In genomic region chr22:28977050-28977449, GRCh38 we compare ENCODE assay signal across 10 cellular contexts.
DNase-seq lines count a peak whose midpoint lies in the region; ATAC-seq and TF ChIP-seq lines count a peak whose summit lies in the region.
"Had no signal": no experiment of that assay in that cellular context is flagged by ENCODE, and none has a peak within 500 bp of the region (broad histone marks: within the 10 kb centered on the region; RNA-seq: fewer than 3 reads in every experiment).

No MANE protein-coding gene starts in this region.

- H3K4me3 ChIP-seq in ascending aorta (peak overlapping the region; percentile 41 to 56), cardiac muscle cell (no peak overlapping the region)

- no peaks in the 10 kb centered on the region for H3K9me3 Mint-ChIP-seq in osteocyte (ENCODE audit: unreplicated experiment)
- peaks cover 0 to 1% (median 0%) of the 10 kb centered on the region in 7 donors for H3K9me3 Mint-ChIP-seq in CD14-positive monocyte
- no peaks in the 10 kb centered on the region for H3K9me3 Mint-ChIP-seq in activated T-helper 17 cell treated with anti-CD3 and anti-CD28 coated beads, Interleukin-2, amount 50 U/mL, for 72 hours
- H3K9me3 Mint-ChIP-seq: memory B cell had no signal

- no peak for ATAC-seq in activated T-helper 17 cell treated with anti-CD3 and anti-CD28 coated beads, Interleukin-2, amount 50 U/mL, for 72 hours (replicated peaks)
- ATAC-seq in GM19397 (IDR thresholded peaks at IDR 0.05; ENCODE audit: unreplicated experiment), result no peak

- peaks cover 6 to 20% of the 10 kb centered on the region in 2 donors for H3K4me1 ChIP-seq in ascending aorta
- peaks cover 45% of the 10 kb centered on the region for H3K4me1 ChIP-seq in cardiac muscle cell (ENCODE audit: low read depth)

- no peaks in the 10 kb centered on the region for H3K27me3 ChIP-seq in ascending aorta
- H3K27me3 ChIP-seq in cardiac muscle cell, result no peaks in the 10 kb centered on the region

- no peaks in the 10 kb centered on the region for H3K9me3 ChIP-seq in ascending aorta
- H3K9me3 ChIP-seq in cardiac muscle cell (ENCODE audit: low read depth), result no peaks in the 10 kb centered on the region

- H3K36me3 ChIP-seq in ascending aorta (no peaks in the 10 kb centered on the region), cardiac muscle cell (no peaks in the 10 kb centered on the region)

- no peaks in the 10 kb centered on the region for H3K27me3 Mint-ChIP-seq in osteocyte (ENCODE audit: unreplicated experiment)
- H3K27me3 Mint-ChIP-seq in CD14-positive monocyte (ENCODE audit: low read depth in 3 of 3), result peaks cover 11 to 26% (median 14%) of the 10 kb centered on the region in 3 donors
- peaks cover 27% of the 10 kb centered on the region for H3K27me3 Mint-ChIP-seq in activated T-helper 17 cell treated with anti-CD3 and anti-CD28 coated beads, Interleukin-2, amount 50 U/mL, for 72 hours

- peak overlapping the region; percentile 65 for H3K27ac Mint-ChIP-seq in osteocyte (ENCODE audit: unreplicated experiment)
- H3K27ac Mint-ChIP-seq in CD14-positive monocyte, result no peak overlapping the region
- H3K27ac Mint-ChIP-seq in activated T-helper 17 cell treated with anti-CD3 and anti-CD28 coated beads, Interleukin-2, amount 50 U/mL, for 72 hours, result no peak overlapping the region
- H3K27ac Mint-ChIP-seq: memory B cell had no signal

- H3K36me3 Mint-ChIP-seq in osteocyte (ENCODE audit: unreplicated experiment), result no peaks in the 10 kb centered on the region
- H3K36me3 Mint-ChIP-seq in CD14-positive monocyte, result no peaks in the 10 kb centered on the region
- no peaks in the 10 kb centered on the region for H3K36me3 Mint-ChIP-seq in activated T-helper 17 cell treated with anti-CD3 and anti-CD28 coated beads, Interleukin-2, amount 50 U/mL, for 72 hours (ENCODE audit: low read depth)
- H3K36me3 Mint-ChIP-seq: memory B cell had no signal

- DNase-seq in ELF-1 (ENCODE audit: low read depth, low spot score) (peak; percentile 26), ascending aorta (ENCODE audit: low spot score in 2 of 2) (no peak), cardiac muscle cell (ENCODE audit: low read depth in 1 of 2, low spot score in 1 of 2) (peak in 1 of 2 donors; percentile 21), osteocyte (ENCODE audit: extremely low spot score, unreplicated experiment) (no peak), CD14-positive monocyte (ENCODE audit: low spot score) (no peak), SHP77 (lab: John Stamatoyannopoulos, UW) (no peak)
- DNase-seq: KG1 had no signal

- intact Hi-C loops in ascending aorta (cut with DNase I) (loop anchor here (2.0 to 5.0 kb wide), 2 partner anchors 54 to 95 kb away; partner anchors contain the start of gene ZNRF3), CD14-positive monocyte (cut with micrococcal nuclease) (no loop called here)

- H3K27ac ChIP-seq in ascending aorta (peak overlapping the region; percentile 53 to 66), cardiac muscle cell (peak overlapping the region; percentile 87)

- H3K4me1 Mint-ChIP-seq in osteocyte (ENCODE audit: unreplicated experiment), result peaks cover 37% of the 10 kb centered on the region
- H3K4me1 Mint-ChIP-seq in CD14-positive monocyte, result no peaks in the 10 kb centered on the region
- no peaks in the 10 kb centered on the region for H3K4me1 Mint-ChIP-seq in activated T-helper 17 cell treated with anti-CD3 and anti-CD28 coated beads, Interleukin-2, amount 50 U/mL, for 72 hours
- H3K4me1 Mint-ChIP-seq: memory B cell had no signal

- H3K4me3 Mint-ChIP-seq in osteocyte (ENCODE audit: unreplicated experiment) (peak overlapping the region; percentile 33), CD14-positive monocyte (no peak overlapping the region)
- H3K4me3 Mint-ChIP-seq in activated T-helper 17 cell treated with anti-CD3 and anti-CD28 coated beads, Interleukin-2, amount 50 U/mL, for 72 hours, result no peak overlapping the region
- H3K4me3 Mint-ChIP-seq: memory B cell had no signal

- TF ChIP-seq CTCF in ascending aorta (IDR thresholded peaks at IDR 0.05) (no peak), cardiac muscle cell (IDR thresholded peaks at IDR 0.05; ENCODE audit: low read depth, low read length) (no peak), osteocyte (IDR thresholded peaks at IDR 0.05) (no peak), CD14-positive monocyte (IDR thresholded peaks at IDR 0.05) (no peak)
